Comparison of ENCODE assay signal across 15 cellular contexts in the genomic region with DNA sequence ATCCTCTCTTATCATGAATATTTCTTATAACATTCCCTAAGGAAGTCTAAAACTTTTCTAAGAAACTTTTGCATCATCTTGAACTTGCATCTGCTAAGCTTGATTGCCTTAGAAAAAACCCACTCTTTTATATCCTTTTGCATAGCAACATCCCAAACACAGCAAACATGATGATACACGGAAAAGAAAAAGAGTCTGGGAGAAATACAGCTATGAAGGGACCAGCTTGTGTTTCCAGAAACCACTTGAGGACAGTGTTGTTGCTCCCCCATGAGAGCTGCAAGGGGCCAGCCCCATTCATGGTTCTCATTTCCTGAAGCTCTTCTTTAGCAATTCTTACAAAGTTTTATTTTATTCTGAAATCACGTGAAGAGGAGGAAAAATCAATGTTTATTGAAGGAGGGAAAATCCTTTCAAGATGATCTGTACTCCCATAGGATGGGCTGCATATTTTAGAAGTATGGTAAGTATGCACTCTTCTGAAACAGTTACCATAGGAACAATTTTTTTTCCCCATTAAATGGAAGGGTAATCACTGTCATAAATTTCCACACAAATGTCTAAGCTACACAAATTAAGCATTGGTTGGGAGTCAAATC. TPM values are rescaled to one million over a fixed set of nuclear protein-coding genes. Genes with fewer than 3 reads are reported as not detected.
"Had no signal": no experiment of that assay in that cellular context is flagged by ENCODE, and none has a peak within 500 bp of the region (broad histone marks: within the 10 kb centered on the region; RNA-seq: fewer than 3 reads in every experiment).

No MANE protein-coding gene starts in this region.

- H3K4me1 ChIP-seq: testis had no signal

- H3K4me3 ChIP-seq: ascending aorta, ovary, testis had no signal

- ATAC-seq: activated T-cell treated with anti-CD3 and anti-CD28 coated beads, Interleukin-2, amount 50 U/mL, for 72 hours had no signal

- H3K36me3 ChIP-seq: ascending aorta, ovary had no signal

- H3K9me3 ChIP-seq: ascending aorta, ovary, testis had no signal

- H3K27ac ChIP-seq: ascending aorta, ovary, testis had no signal

- DNase-seq: activated CD4-positive, alpha-beta T cell treated with anti-CD3 and anti-CD28 coated beads for 1 hour; activated CD4-positive, alpha-beta T cell treated with anti-CD3 and anti-CD28 coated beads, Interleukin-2, amount 50 U/mL, for 48 hours; activated gamma-delta T cell treated with Interleukin-2 at 50 U/mL for 16 hours; activated naive CD8-positive, alpha-beta T cell treated with anti-CD3 and anti-CD28 coated beads, Interleukin-2, amount 10 ng/mL, durations not matched to agents 7 days and 5 days; activated T-cell treated with anti-CD3 and anti-CD28 coated beads, Interleukin-2, amount 50 U/mL, for 72 hours; caudate nucleus; cortex of kidney; effector CD8-positive, alpha-beta T cell; ovary; stimulated activated CD4-positive, alpha-beta T cell treated with anti-CD3 and anti-CD28 coated beads, Interleukin-4, amount 100 ng/mL, for 24 hours; T-helper 9 cell; testis had no signal

- H3K27me3 ChIP-seq: ascending aorta, ovary, testis had no signal

RNA-seq across cellular contexts. Expression of a gene that starts 46.1 kb away (rescaled TPM):
- total RNA-seq: activated naive CD8-positive, alpha-beta T cell treated with anti-CD3 and anti-CD28 coated beads, Interleukin-2, amount 10 ng/mL, durations not matched to agents 7 days and 5 days; activated T-cell treated with anti-CD3 and anti-CD28 coated beads, Interleukin-2, amount 50 U/mL, for 72 hours; ascending aorta; glomerular endothelial cell; ureter had no signal
